ENCODE assay signal across 15 cellular contexts in the genomic region with DNA sequence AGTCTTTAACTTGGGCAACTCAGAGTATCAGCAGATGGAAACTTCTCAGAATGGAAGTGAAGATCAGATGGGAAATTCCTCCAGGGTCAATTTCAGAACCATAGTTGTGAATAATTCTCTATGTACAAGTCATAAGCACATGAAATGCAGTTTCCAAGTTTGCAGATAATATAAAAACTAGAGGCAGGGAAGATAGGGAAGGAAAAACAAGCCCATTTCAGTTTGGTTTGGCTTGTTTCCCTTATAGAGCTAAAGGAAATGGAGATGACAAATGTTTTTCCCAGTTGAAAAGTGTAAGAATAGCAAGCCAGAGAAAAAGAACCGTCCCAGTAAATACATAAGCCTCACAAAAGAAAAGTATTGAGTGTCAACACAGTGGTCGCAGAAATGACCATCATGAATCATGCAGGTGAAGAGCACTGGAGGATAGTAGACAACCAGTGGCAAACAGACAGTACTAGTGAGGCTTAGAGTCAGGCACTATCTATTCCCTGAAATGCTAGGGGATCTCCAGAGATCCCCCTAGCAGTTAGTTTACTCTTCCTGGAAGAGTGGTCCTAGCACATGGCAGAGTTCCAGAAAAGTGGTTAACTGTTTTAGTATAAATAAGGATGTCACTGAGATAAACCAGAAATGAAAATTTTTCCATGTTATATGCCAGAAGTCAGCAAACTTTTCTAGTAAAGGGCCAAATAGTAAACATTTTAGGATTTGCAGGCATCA.
A peak's percentile ranks its signal among the peaks of the same experiment; 100 is the strongest.
DNase-seq lines count a peak whose midpoint lies in the region; ATAC-seq and TF ChIP-seq lines count a peak whose summit lies in the region.
"Had no signal": no experiment of that assay in that cellular context is flagged by ENCODE, and none has a peak within 500 bp of the region (broad histone marks: within the 10 kb centered on the region; RNA-seq: fewer than 3 reads in every experiment).

No MANE protein-coding gene starts in this region.

- H3K27me3 Mint-ChIP-seq in mesothelial cell of epicardium (ENCODE audit: low read depth) = no peaks in the 10 kb centered on the region
- H3K27me3 Mint-ChIP-seq: naive B cell had no signal

- H3K4me1 Mint-ChIP-seq in mesothelial cell of epicardium = peaks cover 16% of the 10 kb centered on the region
- H3K4me1 Mint-ChIP-seq: CD8-positive, alpha-beta memory T cell; immature natural killer cell; naive B cell had no signal

- DNase-seq in DMS53 (lab: John Stamatoyannopoulos, UW) (peak; percentile 18), DMS53 treated with DMSO at 0.1 percent for 48 hours (lab: John Stamatoyannopoulos, UW; ENCODE audit: unreplicated experiment) (no peak), fibroblast of lung (ENCODE audit: low read depth in 2 of 2) (peak; percentile 53 to 64), mesothelial cell of epicardium (ENCODE audit: low spot score in 2 of 2, unreplicated experiment in 2 of 2) (no peak), thyroid gland (no peak), H4 (ENCODE audit: low spot score) (no peak), NCI-H524 (lab: John Stamatoyannopoulos, UW) (no peak)
- DNase-seq: activated CD4-positive, alpha-beta T cell treated with anti-CD3 and anti-CD28 coated beads, Interleukin-2, amount 50 U/mL, for 1 hour; CD8-positive, alpha-beta memory T cell; immature natural killer cell; naive B cell; NCI-H1105 had no signal

- H3K4me2 ChIP-seq in fibroblast of lung (ENCODE audit: extremely low read depth, insufficient read depth, low read length) = no peak overlapping the region

- H3K4me3 ChIP-seq in fibroblast of lung (replicated peaks in 1 of 4; ENCODE audit: control extremely low read depth in 1 of 4, insufficient read depth in 1 of 4, low read depth in 3 of 4, low read length in 4 of 4) = no peak overlapping the region
- H3K4me3 ChIP-seq in thyroid gland (replicated peaks in 1 of 3) = no peak overlapping the region

- ATAC-seq in HG02981 (IDR thresholded peaks at IDR 0.05; ENCODE audit: unreplicated experiment) = no peak

- intact Hi-C loops in thyroid gland (cut with DNase I) = no loop called here

- no peaks in the 10 kb centered on the region for H3K27me3 ChIP-seq in fibroblast of lung (ENCODE audit: control insufficient read depth, insufficient read depth, low read length)
- H3K27me3 ChIP-seq in thyroid gland = no peaks in the 10 kb centered on the region

- no peak overlapping the region for H3K4me3 Mint-ChIP-seq in mesothelial cell of epicardium
- H3K4me3 Mint-ChIP-seq: activated T-helper 1 cell treated with anti-CD3 and anti-CD28 coated beads, Interleukin-12 subunit alpha, Interleukin-12 subunit beta, Interleukin-2, Interleukin-4 antibody, amounts not matched to agents 30 ng/mL and 10 ng/mL and 1 ng/mL, durations not matched to agents 14 hours and 24 hours and 36 hours; CD8-positive, alpha-beta memory T cell; immature natural killer cell; naive B cell had no signal

- H4K20me1 ChIP-seq in fibroblast of lung (ENCODE audit: control insufficient read depth, extremely low read depth, insufficient read depth, low read length) = no peaks in the 10 kb centered on the region

- peak overlapping the region; percentile 61 for H3K27ac Mint-ChIP-seq in mesothelial cell of epicardium
- H3K27ac Mint-ChIP-seq: activated T-helper 1 cell treated with anti-CD3 and anti-CD28 coated beads, Interleukin-12 subunit alpha, Interleukin-12 subunit beta, Interleukin-2, Interleukin-4 antibody, amounts not matched to agents 30 ng/mL and 10 ng/mL and 1 ng/mL, durations not matched to agents 14 hours and 24 hours and 36 hours; CD8-positive, alpha-beta memory T cell; immature natural killer cell; naive B cell had no signal

- no peak for TF ChIP-seq POLR2A in thyroid gland (IDR thresholded peaks at IDR 0.05)

- H3K9ac ChIP-seq in fibroblast of lung (ENCODE audit: insufficient read depth, low read length) = no peak overlapping the region

- H3K9me3 ChIP-seq in fibroblast of lung (ENCODE audit: control insufficient read depth, insufficient read depth, low read depth, low read length) = no peaks in the 10 kb centered on the region
- H3K9me3 ChIP-seq in thyroid gland = no peaks in the 10 kb centered on the region

- H2AFZ ChIP-seq in fibroblast of lung (ENCODE audit: low read length) = no peak overlapping the region

- no peaks in the 10 kb centered on the region for H3K9me3 Mint-ChIP-seq in mesothelial cell of epicardium
- H3K9me3 Mint-ChIP-seq: activated T-helper 1 cell treated with anti-CD3 and anti-CD28 coated beads, Interleukin-12 subunit alpha, Interleukin-12 subunit beta, Interleukin-2, Interleukin-4 antibody, amounts not matched to agents 30 ng/mL and 10 ng/mL and 1 ng/mL, durations not matched to agents 14 hours and 24 hours and 36 hours; CD8-positive, alpha-beta memory T cell had no signal

- no peaks in the 10 kb centered on the region for H3K79me2 ChIP-seq in fibroblast of lung (ENCODE audit: control insufficient read depth, insufficient read depth, low read length)

- H3K27ac ChIP-seq in fibroblast of lung (ENCODE audit: insufficient read depth, low read length) = no peak overlapping the region
- peak overlapping the region; percentile 1 to 58 (median 31) for H3K27ac ChIP-seq in thyroid gland
- H3K27ac ChIP-seq: 22Rv1 had no signal

- TF ChIP-seq CTCF in fibroblast of lung (conservative IDR thresholded peaks at IDR 0.05 in 1 of 2, IDR thresholded peaks at IDR 0.05 in 1 of 2; ENCODE audit: low read depth in 1 of 2, low read length in 2 of 2) (no peak), mesothelial cell of epicardium (IDR thresholded peaks at IDR 0.05; ENCODE audit: unreplicated experiment) (no peak), thyroid gland (IDR thresholded peaks at IDR 0.05) (no peak)

- no peaks in the 10 kb centered on the region for H3K36me3 Mint-ChIP-seq in mesothelial cell of epicardium
- H3K36me3 Mint-ChIP-seq: CD8-positive, alpha-beta memory T cell; immature natural killer cell; naive B cell had no signal

- WGBS in thyroid gland, 2 donors = 52 to 60% methylated on average over 2 of the region's 2 CpGs

- H3K4me1 ChIP-seq in fibroblast of lung (ENCODE audit: control insufficient read depth, extremely low read depth, insufficient read depth, low read length) = peaks cover 2% of the 10 kb centered on the region
- H3K4me1 ChIP-seq in thyroid gland = peaks cover 0 to 12% of the 10 kb centered on the region in 2 donors

- H3K36me3 ChIP-seq in fibroblast of lung (ENCODE audit: control insufficient read depth, insufficient read depth, low read length) (no peaks in the 10 kb centered on the region), thyroid gland (no peaks in the 10 kb centered on the region)

Comparison
In these comparisons a context has a peak if more than half of its experiments do, and no peak if none do; other contexts are left out.
1. DNase-seq: peak in DMS53 (single experiment) and fibroblast of lung (2 of 2); none in DMS53 treated with DMSO at 0.1 percent for 48 hours (single experiment), mesothelial cell of epicardium (0 of 2), thyroid gland (0 of 2), H4 (single experiment) and NCI-H524 (0 of 2).